8 cellular contexts compared by ENCODE assay signal in genomic region chr2:240588006-240588655, GRCh38. TPM values are rescaled to one million over a fixed set of nuclear protein-coding genes. Genes with fewer than 3 reads are reported as not detected.
A peak's percentile ranks its signal among the peaks of the same experiment; 100 is the strongest.
DNase-seq lines count a peak whose midpoint lies in the region; ATAC-seq lines count a peak whose summit lies in the region.
"Had no signal": no experiment of that assay in that cellular context is flagged by ENCODE, and none has a peak within 500 bp of the region (broad histone marks: within the 10 kb centered on the region; RNA-seq: fewer than 3 reads in every experiment).

No MANE protein-coding gene starts in this region.

- H3K27ac Mint-ChIP-seq in activated naive CD4-positive, alpha-beta T cell treated with anti-CD3 and anti-CD28 coated beads, Interleukin-2, amount 50 U/mL, for 72 hours: peak overlapping the region; percentile 84 to 96
- peak overlapping the region; percentile 21 for H3K27ac Mint-ChIP-seq in stimulated activated naive B cell treated with anti-CD40 and anti-IgM and Interleukin-4, amounts not matched to agents 10 μg/mL and 1 μg/mL and 100 μg/mL, for 72 hours

- no peak for DNase-seq in activated naive CD4-positive, alpha-beta T cell treated with anti-CD3 and anti-CD28 coated beads, Interleukin-2, amount 50 U/mL, for 72 hours (ENCODE audit: low spot score in 2 of 2)
- DNase-seq in stimulated activated naive B cell treated with anti-CD40 and anti-IgM and Interleukin-4, amounts not matched to agents 10 μg/mL and 1 μg/mL and 100 μg/mL, for 72 hours: no peak
- no peak for DNase-seq in AG08395 (ENCODE audit: low spot score)

- no peak for ATAC-seq in activated naive CD4-positive, alpha-beta T cell treated with anti-CD3 and anti-CD28 coated beads, Interleukin-2, amount 50 U/mL, for 72 hours
- ATAC-seq in stimulated activated naive B cell treated with anti-CD40 and anti-IgM and Interleukin-4, amounts not matched to agents 10 μg/mL and 1 μg/mL and 100 μg/mL, for 72 hours (replicated peaks): no peak
- ATAC-seq in GM19023 (IDR thresholded peaks at IDR 0.05; ENCODE audit: unreplicated experiment) (no peak), HG02973 (IDR thresholded peaks at IDR 0.05; ENCODE audit: unreplicated experiment) (no peak)
- ATAC-seq: esophagus mucosa had no signal

- H3K4me1 ChIP-seq in HUES64 (ENCODE audit: insufficient read depth, low read length): peaks cover 13% of the 10 kb centered on the region
- H3K4me1 ChIP-seq in iPS-15b (ENCODE audit: control insufficient read depth, insufficient read depth, low read length): peaks cover 11% of the 10 kb centered on the region

- H3K27ac ChIP-seq in HUES64 (ENCODE audit: low read depth, low read length): no peak overlapping the region

- H3K36me3 ChIP-seq in HUES64 (ENCODE audit: insufficient read depth, low read length): peaks cover 12% of the 10 kb centered on the region; the same call in 1 of the 2 replicates
- peaks cover 8% of the 10 kb centered on the region for H3K36me3 ChIP-seq in iPS-15b (ENCODE audit: control insufficient read depth, insufficient read depth, low read length)

- H3K9me3 ChIP-seq in HUES64 (ENCODE audit: insufficient read depth, low read depth, low read length) (no peaks in the 10 kb centered on the region), iPS-15b (ENCODE audit: control insufficient read depth, insufficient read depth, low read length) (no peaks in the 10 kb centered on the region)

- H3K4me3 ChIP-seq in HUES64 (ENCODE audit: low read length) (peak overlapping the region; percentile 100), iPS-15b (ENCODE audit: low read depth, low read length) (peak overlapping the region; percentile 98)

- H3K27me3 Mint-ChIP-seq in stimulated activated naive B cell treated with anti-CD40 and anti-IgM and Interleukin-4, amounts not matched to agents 10 μg/mL and 1 μg/mL and 100 μg/mL, for 72 hours: no peaks in the 10 kb centered on the region

- H3K9me3 Mint-ChIP-seq in activated naive CD4-positive, alpha-beta T cell treated with anti-CD3 and anti-CD28 coated beads, Interleukin-2, amount 50 U/mL, for 72 hours: no peaks in the 10 kb centered on the region
- no peaks in the 10 kb centered on the region for H3K9me3 Mint-ChIP-seq in stimulated activated naive B cell treated with anti-CD40 and anti-IgM and Interleukin-4, amounts not matched to agents 10 μg/mL and 1 μg/mL and 100 μg/mL, for 72 hours

- peak overlapping the region; percentile 94 to 97 for H3K4me3 Mint-ChIP-seq in stimulated activated naive B cell treated with anti-CD40 and anti-IgM and Interleukin-4, amounts not matched to agents 10 μg/mL and 1 μg/mL and 100 μg/mL, for 72 hours

- H3K27me3 ChIP-seq in HUES64 (ENCODE audit: insufficient read depth, low read length) (no peaks in the 10 kb centered on the region), iPS-15b (ENCODE audit: control insufficient read depth, insufficient read depth, low read length) (no peaks in the 10 kb centered on the region)

- H3K9ac ChIP-seq in HUES64 (ENCODE audit: low read depth, low read length) (peak overlapping the region; percentile 70; the same call in 1 of the 2 replicates), iPS-15b (ENCODE audit: low read depth, low read length) (no peak overlapping the region)

- WGBS in HUES64: 90% methylated on average over 10 of the region's 10 CpGs

- peaks cover 6 to 8% of the 10 kb centered on the region in 2 donors for H3K36me3 Mint-ChIP-seq in activated naive CD4-positive, alpha-beta T cell treated with anti-CD3 and anti-CD28 coated beads, Interleukin-2, amount 50 U/mL, for 72 hours
- peaks cover 20 to 36% of the 10 kb centered on the region in 2 donors for H3K36me3 Mint-ChIP-seq in stimulated activated naive B cell treated with anti-CD40 and anti-IgM and Interleukin-4, amounts not matched to agents 10 μg/mL and 1 μg/mL and 100 μg/mL, for 72 hours

- peaks cover 31 to 56% of the 10 kb centered on the region in 2 donors for H3K4me1 Mint-ChIP-seq in stimulated activated naive B cell treated with anti-CD40 and anti-IgM and Interleukin-4, amounts not matched to agents 10 μg/mL and 1 μg/mL and 100 μg/mL, for 72 hours

RNA-seq across cellular contexts. Expression of gene CAPN10, which starts 1.6 kb away (rescaled TPM):
- polyA plus RNA-seq in HUES64 (2013, experiment 1 of 2): 23.9 TPM
- polyA plus RNA-seq in HUES64 (2013, experiment 2 of 2): 22.4 TPM
- total RNA-seq in activated naive CD4-positive, alpha-beta T cell treated with anti-CD3 and anti-CD28 coated beads, Interleukin-2, amount 50 U/mL, for 72 hours: 10 to 100 TPM; 28.9 to 39.0 TPM

RNA-seq across cellular contexts. Expression of gene RNPEPL1, which starts 19.8 kb away (rescaled TPM):
- polyA plus RNA-seq in HUES64 (2013, experiment 1 of 2): 7.3 TPM
- 8.7 TPM for polyA plus RNA-seq in HUES64 (2013, experiment 2 of 2)
- total RNA-seq in activated naive CD4-positive, alpha-beta T cell treated with anti-CD3 and anti-CD28 coated beads, Interleukin-2, amount 50 U/mL, for 72 hours: 10 to 100 TPM; 22.6 to 51.2 TPM

RNA-seq across cellular contexts. Expression of gene DUSP28, which starts 28.0 kb away (rescaled TPM):
- 4.3 TPM for polyA plus RNA-seq in HUES64 (2013, experiment 1 of 2)
- polyA plus RNA-seq in HUES64 (2013, experiment 2 of 2): 2.7 TPM
- total RNA-seq in activated naive CD4-positive, alpha-beta T cell treated with anti-CD3 and anti-CD28 coated beads, Interleukin-2, amount 50 U/mL, for 72 hours: 1 to 10 TPM; 3.8 to 5.4 TPM

RNA-seq across cellular contexts. Expression of gene ANKMY1, which starts 30.3 kb away (rescaled TPM):
- 3.0 TPM for polyA plus RNA-seq in HUES64 (2013, experiment 1 of 2)
- 3.6 TPM for polyA plus RNA-seq in HUES64 (2013, experiment 2 of 2)
- total RNA-seq in activated naive CD4-positive, alpha-beta T cell treated with anti-CD3 and anti-CD28 coated beads, Interleukin-2, amount 50 U/mL, for 72 hours: 10 to 100 TPM; 15.4 to 22.1 TPM

RNA-seq across cellular contexts. Expression of gene GPR35, which starts 37.1 kb away (rescaled TPM):
- polyA plus RNA-seq in HUES64 (2013, experiment 1 of 2): 0.40 TPM
- 0.57 TPM for polyA plus RNA-seq in HUES64 (2013, experiment 2 of 2)
- total RNA-seq in activated naive CD4-positive, alpha-beta T cell treated with anti-CD3 and anti-CD28 coated beads, Interleukin-2, amount 50 U/mL, for 72 hours: 1 to 10 TPM; 1.5 to 7.9 TPM
